Comparison of ENCODE assay signal across 1 cellular context in the genomic region with DNA sequence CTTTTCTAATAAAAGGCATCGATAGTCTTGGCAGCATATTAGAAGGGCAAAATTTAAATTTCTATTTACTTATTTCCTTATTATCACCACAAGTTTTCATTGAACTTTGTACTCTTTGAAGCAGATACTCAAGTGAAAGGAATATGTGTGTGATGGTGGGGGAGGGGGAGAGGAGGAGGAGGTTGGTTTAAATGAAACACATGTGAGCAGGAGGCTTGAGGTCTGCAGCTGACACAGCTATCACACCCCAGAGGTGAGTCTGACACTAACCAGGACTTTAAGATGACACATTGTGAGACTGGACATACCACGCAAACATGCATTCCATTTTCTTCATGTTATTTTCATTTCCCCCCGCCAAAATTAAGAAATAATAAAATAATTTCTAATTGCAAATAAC.
TF ChIP-seq lines count a peak whose summit lies in the region.

No MANE protein-coding gene starts in this region.

TF ChIP-seq in WTC11, 78 proteins besides CTCF, POLR2A, EP300 and RAD21 (continued from another document):
- TF ChIP-seq, protein P1, sequence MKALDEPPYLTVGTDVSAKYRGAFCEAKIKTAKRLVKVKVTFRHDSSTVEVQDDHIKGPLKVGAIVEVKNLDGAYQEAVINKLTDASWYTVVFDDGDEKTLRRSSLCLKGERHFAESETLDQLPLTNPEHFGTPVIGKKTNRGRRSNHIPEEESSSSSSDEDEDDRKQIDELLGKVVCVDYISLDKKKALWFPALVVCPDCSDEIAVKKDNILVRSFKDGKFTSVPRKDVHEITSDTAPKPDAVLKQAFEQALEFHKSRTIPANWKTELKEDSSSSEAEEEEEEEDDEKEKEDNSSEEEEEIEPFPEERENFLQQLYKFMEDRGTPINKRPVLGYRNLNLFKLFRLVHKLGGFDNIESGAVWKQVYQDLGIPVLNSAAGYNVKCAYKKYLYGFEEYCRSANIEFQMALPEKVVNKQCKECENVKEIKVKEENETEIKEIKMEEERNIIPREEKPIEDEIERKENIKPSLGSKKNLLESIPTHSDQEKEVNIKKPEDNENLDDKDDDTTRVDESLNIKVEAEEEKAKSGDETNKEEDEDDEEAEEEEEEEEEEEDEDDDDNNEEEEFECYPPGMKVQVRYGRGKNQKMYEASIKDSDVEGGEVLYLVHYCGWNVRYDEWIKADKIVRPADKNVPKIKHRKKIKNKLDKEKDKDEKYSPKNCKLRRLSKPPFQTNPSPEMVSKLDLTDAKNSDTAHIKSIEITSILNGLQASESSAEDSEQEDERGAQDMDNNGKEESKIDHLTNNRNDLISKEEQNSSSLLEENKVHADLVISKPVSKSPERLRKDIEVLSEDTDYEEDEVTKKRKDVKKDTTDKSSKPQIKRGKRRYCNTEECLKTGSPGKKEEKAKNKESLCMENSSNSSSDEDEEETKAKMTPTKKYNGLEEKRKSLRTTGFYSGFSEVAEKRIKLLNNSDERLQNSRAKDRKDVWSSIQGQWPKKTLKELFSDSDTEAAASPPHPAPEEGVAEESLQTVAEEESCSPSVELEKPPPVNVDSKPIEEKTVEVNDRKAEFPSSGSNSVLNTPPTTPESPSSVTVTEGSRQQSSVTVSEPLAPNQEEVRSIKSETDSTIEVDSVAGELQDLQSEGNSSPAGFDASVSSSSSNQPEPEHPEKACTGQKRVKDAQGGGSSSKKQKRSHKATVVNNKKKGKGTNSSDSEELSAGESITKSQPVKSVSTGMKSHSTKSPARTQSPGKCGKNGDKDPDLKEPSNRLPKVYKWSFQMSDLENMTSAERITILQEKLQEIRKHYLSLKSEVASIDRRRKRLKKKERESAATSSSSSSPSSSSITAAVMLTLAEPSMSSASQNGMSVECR (CRISPR knock-in tag; IDR thresholded peaks at IDR 0.05; ENCODE audit: borderline replicate concordance), result no peak
- no peak for TF ChIP-seq ELF4 (CRISPR knock-in tag; IDR thresholded peaks at IDR 0.05; ENCODE audit: low read depth)
